22 cellular contexts compared by ENCODE assay signal in the genomic region with DNA sequence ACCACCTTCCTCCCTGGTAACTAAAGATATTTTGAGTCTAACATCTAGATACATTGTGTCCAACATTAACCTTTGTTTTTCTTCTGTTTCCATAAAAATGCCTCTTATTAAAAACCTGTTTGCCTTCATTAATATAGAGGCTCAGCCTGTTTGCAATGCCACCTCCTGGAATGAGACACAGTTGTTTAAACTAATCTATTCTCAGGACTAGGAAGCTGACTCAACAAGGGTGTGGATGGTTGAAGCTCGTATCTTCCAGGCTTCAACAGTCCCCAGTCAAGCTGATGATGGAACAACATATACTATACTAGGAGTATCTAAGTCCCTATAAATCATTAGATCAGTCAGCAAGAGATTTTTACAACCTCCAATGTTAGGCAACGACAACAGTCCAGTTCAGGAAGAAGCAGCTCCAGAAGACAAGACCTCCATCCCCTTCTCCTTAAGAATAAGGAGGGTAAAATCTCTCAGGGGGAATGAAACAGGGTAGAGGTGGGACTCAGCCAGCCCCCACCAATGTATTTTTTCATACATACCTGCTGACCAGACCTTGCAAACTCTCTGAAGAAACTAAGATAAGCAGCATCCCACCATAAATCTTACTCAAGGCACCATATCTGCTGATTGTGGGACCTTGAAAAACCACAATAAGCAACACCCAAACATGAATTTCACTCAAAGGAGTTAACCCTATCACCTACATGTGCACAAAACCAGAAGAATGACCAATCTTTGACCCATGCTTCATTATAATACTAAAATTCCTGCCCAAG. TPM values are rescaled to one million over a fixed set of nuclear protein-coding genes. Genes with fewer than 3 reads are reported as not detected.
A peak's percentile ranks its signal among the peaks of the same experiment; 100 is the strongest.
DNase-seq lines count a peak whose midpoint lies in the region; ATAC-seq and TF ChIP-seq lines count a peak whose summit lies in the region.
"Had no signal": no experiment of that assay in that cellular context is flagged by ENCODE, and none has a peak within 500 bp of the region (broad histone marks: within the 10 kb centered on the region; RNA-seq: fewer than 3 reads in every experiment).

No MANE protein-coding gene starts in this region.

- H3K36me3 ChIP-seq in mucosa of descending colon (ENCODE audit: low read depth) (no peaks in the 10 kb centered on the region), heart right ventricle (no peaks in the 10 kb centered on the region)

- H3K27ac ChIP-seq in heart right ventricle, result no peak overlapping the region
- H3K27ac ChIP-seq: A549 had no signal

- no peaks in the 10 kb centered on the region for H3K27me3 Mint-ChIP-seq in chondrocyte (ENCODE audit: low read depth)

- H3K9me3 Mint-ChIP-seq in chondrocyte (ENCODE audit: low read depth), result peaks cover 12% of the 10 kb centered on the region

- peaks cover 5% of the 10 kb centered on the region for H3K36me3 Mint-ChIP-seq in chondrocyte (ENCODE audit: low read depth)
- H3K36me3 Mint-ChIP-seq: CD4-positive, CD25-positive, alpha-beta regulatory T cell had no signal

- H3K4me1 ChIP-seq in mucosa of descending colon (ENCODE audit: low read depth) (no peaks in the 10 kb centered on the region), heart right ventricle (no peaks in the 10 kb centered on the region)
- H3K4me1 ChIP-seq: A549 had no signal

- TF ChIP-seq CTCF in mucosa of descending colon (IDR thresholded peaks at IDR 0.05), result no peak
- no peak for TF ChIP-seq CTCF in chondrocyte (IDR thresholded peaks at IDR 0.05)
- TF ChIP-seq CTCF in heart right ventricle (IDR thresholded peaks at IDR 0.05), result no peak

- intact Hi-C loops in mucosa of descending colon (cut with DNase I, micrococcal nuclease), result no loop called here
- intact Hi-C loops in heart right ventricle (cut with DNase I), result no loop called here

- ATAC-seq in mucosa of descending colon (peak; percentile 45), heart right ventricle (no peak)
- no peak for ATAC-seq in activated CD4-positive, CD25-positive, alpha-beta regulatory T cell treated with anti-CD3 and anti-CD28 coated beads, Interleukin-2, amount 50 U/mL, for 24 hours
- ATAC-seq: A549, HepG2 had no signal

- H3K27ac Mint-ChIP-seq in chondrocyte (ENCODE audit: unreplicated experiment), result no peak overlapping the region
- H3K27ac Mint-ChIP-seq: CD4-positive, CD25-positive, alpha-beta regulatory T cell had no signal

- 79 to 85% methylated on average over 2 of the region's 2 CpGs for WGBS in heart right ventricle, 2 donors

- no peaks in the 10 kb centered on the region for H3K27me3 ChIP-seq in heart right ventricle

- peaks cover 23% of the 10 kb centered on the region for H3K4me1 Mint-ChIP-seq in chondrocyte (ENCODE audit: low read depth)
- H3K4me1 Mint-ChIP-seq: CD4-positive, CD25-positive, alpha-beta regulatory T cell had no signal

- H3K4me3 ChIP-seq in mucosa of descending colon (no peak overlapping the region), heart right ventricle (no peak overlapping the region)
- H3K4me3 ChIP-seq: A549 had no signal

- DNase-seq in EH (ENCODE audit: low read depth) (peak; percentile 30), LHCN-M2 (ENCODE audit: low read depth) (peak; percentile 16), dermis blood vessel endothelial cell (peak; percentile 35), mucosa of descending colon (no peak), chondrocyte (ENCODE audit: low spot score) (no peak), heart right ventricle (no peak), C1 segment of cervical spinal cord (lab: John Stamatoyannopoulos, UW) (no peak)
- DNase-seq: AML-193; Calu3; CD4-positive, CD25-positive, alpha-beta regulatory T cell; DMS79 treated with DMSO at 0.1 percent for 48 hours; GF-D8; GOT3; NCI-H1436 treated with DMSO at 0.1 percent for 48 hours; NCI-H2081 treated with DMSO at 0.1 percent for 48 hours; NCI-H2227 treated with DMSO at 0.1 percent for 48 hours; NCI-H526; Right ventricle myocardium superior; SK-N-SH had no signal

- H3K9me3 ChIP-seq in mucosa of descending colon (no peaks in the 10 kb centered on the region), heart right ventricle (peaks cover 0 to 3% (median 0%) of the 10 kb centered on the region in 11 donors)
- H3K9me3 ChIP-seq: A549 had no signal

- no peak overlapping the region for H3K4me3 Mint-ChIP-seq in chondrocyte (ENCODE audit: unreplicated experiment)
- H3K4me3 Mint-ChIP-seq: CD4-positive, CD25-positive, alpha-beta regulatory T cell had no signal

RNA-seq across cellular contexts. Expression of a gene that starts 21.5 kb away (rescaled TPM):
- total RNA-seq in LHCN-M2 (2014; rRNA removed), result 28.0 and 33.3 TPM in 2 replicates
- polyA plus RNA-seq in LHCN-M2 (2012), result 7.3 TPM
- total RNA-seq in dermis blood vessel endothelial cell, result 37.9 and 50.7 TPM in 2 replicates
- total RNA-seq in mucosa of descending colon, result 10 to 100 TPM; 44.1 to 58.3 (median 48.9) TPM
- 33.2 to 36.1 TPM (median 35.5 TPM) in 3 replicates for total RNA-seq in chondrocyte
- 10 to 100 TPM; 41.1 to 55.1 (median 47.8) TPM for total RNA-seq in heart right ventricle
- 10 to 100 TPM; 10.3 to 17.8 TPM for polyA plus RNA-seq in heart right ventricle

RNA-seq across cellular contexts. Expression of a gene that starts 32.6 kb away (rescaled TPM):
- 11.5 and 19.1 TPM in 2 replicates for total RNA-seq in LHCN-M2 (2014; rRNA removed)
- 6.9 TPM for polyA plus RNA-seq in LHCN-M2 (2012)
- 14.0 and 16.8 TPM in 2 replicates for total RNA-seq in dermis blood vessel endothelial cell
- total RNA-seq in mucosa of descending colon, result 10 to 100 TPM in 2 of 3 donors, 1 to 10 TPM in 1; 9.7 to 14.9 (median 14.3) TPM
- 8.8 to 14.7 TPM (median 9.8 TPM) in 3 replicates for total RNA-seq in chondrocyte
- 10 to 100 TPM; 11.6 to 16.4 (median 14.2) TPM for total RNA-seq in heart right ventricle
- 10 to 100 TPM in 1 of 2 donors, 1 to 10 TPM in 1; 3.8 to 31.5 TPM for polyA plus RNA-seq in heart right ventricle

RNA-seq across cellular contexts. Expression of a gene that starts 54.5 kb away (rescaled TPM):
- total RNA-seq in LHCN-M2 (2014; rRNA removed) (0.19 and 0.69 TPM in 2 replicates), dermis blood vessel endothelial cell (0.51 and 0.79 TPM in 2 replicates), mucosa of descending colon (1 to 10 TPM; 2.7 to 6.1 (median 2.8) TPM), chondrocyte (1.4 to 1.5 TPM (median 1.4 TPM) in 3 replicates), heart right ventricle (1 to 10 TPM in 3 of 10 donors, under 1 TPM in 7; 0.42 to 1.4 (median 0.64) TPM)
- 0.66 TPM for polyA plus RNA-seq in LHCN-M2 (2012)
- polyA plus RNA-seq in heart right ventricle, result under 1 TPM; 0.52 to 0.73 TPM
- total RNA-seq: CD4-positive, CD25-positive, alpha-beta regulatory T cell had no signal

Comparison
In these comparisons a context has a peak if more than half of its experiments do, and no peak if none do; other contexts are left out.
1. DNase-seq: peak in EH (single experiment), LHCN-M2 (single experiment) and dermis blood vessel endothelial cell (single experiment); none in mucosa of descending colon (0 of 3), chondrocyte (single experiment), heart right ventricle (0 of 2) and C1 segment of cervical spinal cord (0 of 14).